15 cellular contexts compared by ENCODE assay signal in genomic region chr15:69685524-69686452, GRCh38.
DNase-seq lines count a peak whose midpoint lies in the region; ATAC-seq and TF ChIP-seq lines count a peak whose summit lies in the region.
"Had no signal": no experiment of that assay in that cellular context is flagged by ENCODE, and none has a peak within 500 bp of the region (broad histone marks: within the 10 kb centered on the region; RNA-seq: fewer than 3 reads in every experiment).

No MANE protein-coding gene starts in this region.

- no peak overlapping the region for H3K27ac ChIP-seq in lung (ENCODE audit: low read depth in 1 of 2, low read length in 1 of 2)
- H3K27ac ChIP-seq: body of pancreas had no signal

- 44 to 67% methylated on average over 8 of the region's 8 CpGs for WGBS in lung, 2 donors

- peaks cover 5 to 12% of the 10 kb centered on the region in 2 donors for H3K9me3 ChIP-seq in lung (ENCODE audit: control insufficient read depth in 2 of 2, insufficient read depth in 1 of 2, low read length in 1 of 2)

- no peaks in the 10 kb centered on the region for H3K4me1 ChIP-seq in lung (ENCODE audit: control insufficient read depth in 2 of 2, insufficient read depth in 2 of 2, low read length in 2 of 2)
- H3K4me1 ChIP-seq: body of pancreas had no signal

- DNase-seq in DMS53 (lab: John Stamatoyannopoulos, UW) (peak; percentile 87), NCI-H187 treated with DMSO at 0.1 percent for 48 hours (lab: John Stamatoyannopoulos, UW) (peak; percentile 97), NCI-H748 treated with DMSO at 0.1 percent for 48 hours (lab: John Stamatoyannopoulos, UW) (peak; percentile 78), lung (ENCODE audit: low spot score) (peak; percentile 75), GM19238 (ENCODE audit: insufficient read length, low spot score) (no peak), HCEC 1CT (no peak)
- no peak for DNase-seq in activated CD4-positive, CD25-positive, alpha-beta regulatory T cell (lab: John Stamatoyannopoulos, UW)
- DNase-seq: activated CD4-positive, alpha-beta T cell treated with anti-CD3 and anti-CD28 coated beads for 1 hour; body of pancreas; CD8-positive, alpha-beta T cell; GDM1; IMR-90; Right ventricle myocardium superior; stimulated activated CD4-positive, alpha-beta T cell treated with anti-CD3 and anti-CD28 coated beads, Interleukin-4, amount 100 ng/mL, for 4 hours had no signal

- TF ChIP-seq CTCF in lung (IDR thresholded peaks at IDR 0.05; ENCODE audit: control extremely low read depth, extremely low read depth) = no peak

- H3K36me3 ChIP-seq in lung (ENCODE audit: control insufficient read depth in 2 of 2, insufficient read depth in 2 of 2, low read length in 2 of 2) = no peaks in the 10 kb centered on the region

- peak; percentile 68 for ATAC-seq in lung (ENCODE audit: insufficient read depth, low FRiP score)
- ATAC-seq in HG03342 (IDR thresholded peaks at IDR 0.05; ENCODE audit: unreplicated experiment) = no peak
- ATAC-seq: body of pancreas; CD8-positive, alpha-beta T cell had no signal

- no peaks in the 10 kb centered on the region for H3K27me3 ChIP-seq in lung (ENCODE audit: control insufficient read depth, insufficient read depth)
- H3K27me3 ChIP-seq: body of pancreas had no signal

- H3K4me3 ChIP-seq in lung = no peak overlapping the region
- H3K4me3 ChIP-seq: body of pancreas had no signal

Comparison
In these comparisons a context has a peak if more than half of its experiments do, and no peak if none do; other contexts are left out.
1. DNase-seq: peak in DMS53 (single experiment), NCI-H187 treated with DMSO at 0.1 percent for 48 hours (single experiment), NCI-H748 treated with DMSO at 0.1 percent for 48 hours (single experiment) and lung (single experiment); none in GM19238 (single experiment), HCEC 1CT (single experiment) and activated CD4-positive, CD25-positive, alpha-beta regulatory T cell (0 of 4).